Comparison of ENCODE assay signal across 13 cellular contexts in genomic region chr13:39452412-39452811, GRCh38.
DNase-seq lines count a peak whose midpoint lies in the region; ATAC-seq, FAIRE-seq and TF ChIP-seq lines count a peak whose summit lies in the region.
"Had no signal": no experiment of that assay in that cellular context is flagged by ENCODE, and none has a peak within 500 bp of the region (broad histone marks: within the 10 kb centered on the region; RNA-seq: fewer than 3 reads in every experiment).

No MANE protein-coding gene starts in this region.

- H3K4me1 Mint-ChIP-seq in CD14-positive monocyte, result peaks cover 29% of the 10 kb centered on the region
- peaks cover 52% of the 10 kb centered on the region for H3K4me1 Mint-ChIP-seq in neural progenitor cell

- no peak for FAIRE-seq in GM19239 (lab: Jason Lieb, UNC)

- H3K4me1 ChIP-seq in OCI-LY7 (ENCODE audit: insufficient read depth, low read length, poor library complexity, severe bottlenecking), result peaks cover 25% of the 10 kb centered on the region
- peaks cover 13 to 51% (median 22%) of the 10 kb centered on the region in 3 donors for H3K4me1 ChIP-seq in gastroesophageal sphincter
- H3K4me1 ChIP-seq in neural progenitor cell, result peaks cover 31% of the 10 kb centered on the region

- H3K4me3 Mint-ChIP-seq in CD14-positive monocyte (peak overlapping the region; percentile 18 to 71), neural progenitor cell (peak overlapping the region; percentile 16)
- H3K4me3 Mint-ChIP-seq: CD8-positive, alpha-beta T cell; nephron progenitor cell had no signal

- intact Hi-C loops in CD14-positive monocyte (cut with micrococcal nuclease) (no loop called here), OCI-LY7 (cut with micrococcal nuclease; ENCODE audit: unreplicated experiment) (no loop called here)

- CTCF ChIA-PET in OCI-LY7 (lab: Charles Lee; ENCODE audit: unreplicated experiment), result no interaction called here

- no peak overlapping the region for H3K9ac ChIP-seq in neural progenitor cell

- H3K27me3 Mint-ChIP-seq in CD14-positive monocyte (ENCODE audit: low read depth in 3 of 3), result peaks cover 0 to 3% (median 0%) of the 10 kb centered on the region in 3 donors
- H3K27me3 Mint-ChIP-seq in neural progenitor cell (ENCODE audit: insufficient read depth, low read depth), result no peaks in the 10 kb centered on the region

- no peak for TF ChIP-seq EP300 in gastroesophageal sphincter (IDR thresholded peaks at IDR 0.05)

- no peak for TF ChIP-seq CTCF in CD14-positive monocyte (IDR thresholded peaks at IDR 0.05)
- no peak for TF ChIP-seq CTCF in OCI-LY7 (conservative IDR thresholded peaks at IDR 0.05; ENCODE audit: low read length)
- TF ChIP-seq CTCF in gastroesophageal sphincter (IDR thresholded peaks at IDR 0.05), result no peak
- TF ChIP-seq CTCF in neural progenitor cell (IDR thresholded peaks at IDR 0.05), result no peak

- BruUV-seq in OCI-LY7 (replicated peaks; lab: Mats Ljungman, UMichigan), result no TSS peak

- H3K9me3 Mint-ChIP-seq in CD14-positive monocyte, result peaks cover 0 to 6% (median 0%) of the 10 kb centered on the region in 7 donors
- peaks cover 6% of the 10 kb centered on the region for H3K9me3 Mint-ChIP-seq in neural progenitor cell

- DNase-seq in CD14-positive monocyte (ENCODE audit: low spot score), result no peak
- no peak for DNase-seq in OCI-LY7 (ENCODE audit: low spot score)
- no peak for DNase-seq in neural progenitor cell (ENCODE audit: low spot score)
- DNase-seq in stimulated activated CD4-positive, alpha-beta T cell treated with anti-CD3 and anti-CD28 coated beads, Interleukin-2, amount 100 ng/mL, for 48 hours, result no peak
- DNase-seq in GM19239 (ENCODE audit: insufficient read length, low spot score), result no peak
- DNase-seq: CD8-positive, alpha-beta T cell; effector memory CD4-positive, alpha-beta T cell; nephron progenitor cell; T1000 had no signal

- H3K36me3 Mint-ChIP-seq in CD14-positive monocyte, result no peaks in the 10 kb centered on the region
- peaks cover 5% of the 10 kb centered on the region for H3K36me3 Mint-ChIP-seq in neural progenitor cell
- H3K36me3 Mint-ChIP-seq: CD8-positive, alpha-beta T cell had no signal

- H3K9me3 ChIP-seq in OCI-LY7 (ENCODE audit: low read length) (no peaks in the 10 kb centered on the region), gastroesophageal sphincter (no peaks in the 10 kb centered on the region), neural progenitor cell (ENCODE audit: low read depth) (no peaks in the 10 kb centered on the region)

- peak overlapping the region; percentile 39 for H3K4me2 ChIP-seq in OCI-LY7 (ENCODE audit: low read length)
- H3K4me2 ChIP-seq in neural progenitor cell, result no peak overlapping the region

- ATAC-seq in gastroesophageal sphincter (no peak), HG03521 (IDR thresholded peaks at IDR 0.05; ENCODE audit: unreplicated experiment) (no peak), GM18505 (IDR thresholded peaks at IDR 0.05; ENCODE audit: unreplicated experiment) (no peak)
- ATAC-seq: CD8-positive, alpha-beta T cell; Panc1 had no signal

- H3K9me2 ChIP-seq in OCI-LY7 (ENCODE audit: insufficient read depth, low read length), result no peaks in the 10 kb centered on the region

- no peaks in the 10 kb centered on the region for H3F3A ChIP-seq in neural progenitor cell (ENCODE audit: low read depth)

- TF ChIP-seq POLR2A in gastroesophageal sphincter (IDR thresholded peaks at IDR 0.05) (no peak), GM18505 (IDR thresholded peaks at IDR 0.05; ENCODE audit: borderline replicate concordance, extremely low read depth, insufficient read depth, insufficient read length) (no peak)

- H3K79me2 ChIP-seq in OCI-LY7 (ENCODE audit: insufficient read depth, low read depth, low read length) (no peaks in the 10 kb centered on the region; the same call in 1 of the 2 replicates), neural progenitor cell (ENCODE audit: low read depth) (no peaks in the 10 kb centered on the region)

- H3K27me3 ChIP-seq in gastroesophageal sphincter (no peaks in the 10 kb centered on the region), neural progenitor cell (no peaks in the 10 kb centered on the region)

- no peak overlapping the region for H3K4me3 ChIP-seq in OCI-LY7 (ENCODE audit: low read depth, low read length, poor library complexity, severe bottlenecking)
- no peak overlapping the region for H3K4me3 ChIP-seq in gastroesophageal sphincter
- H3K4me3 ChIP-seq in neural progenitor cell, result no peak overlapping the region

- H3K27ac Mint-ChIP-seq in CD14-positive monocyte, result peak overlapping the region; percentile 74 to 93 (median 89)
- H3K27ac Mint-ChIP-seq in neural progenitor cell, result peak overlapping the region; percentile 67
- H3K27ac Mint-ChIP-seq: CD8-positive, alpha-beta T cell; nephron progenitor cell had no signal

- POLR2A ChIA-PET in OCI-LY7 (lab: Charles Lee), result interaction anchor here (0.6 to 1.5 kb wide), 2 partner anchors 130 to 486 kb away, joined by 3 read pairs; no protein-coding TSS in a partner anchor

- H4K20me1 ChIP-seq in OCI-LY7 (ENCODE audit: insufficient read depth, low read length), result no peaks in the 10 kb centered on the region
- no peaks in the 10 kb centered on the region for H4K20me1 ChIP-seq in neural progenitor cell (ENCODE audit: low read depth)

- H3K36me3 ChIP-seq in OCI-LY7 (ENCODE audit: insufficient read depth, low read length), result no peaks in the 10 kb centered on the region
- no peaks in the 10 kb centered on the region for H3K36me3 ChIP-seq in gastroesophageal sphincter
- no peaks in the 10 kb centered on the region for H3K36me3 ChIP-seq in neural progenitor cell

- H3K27ac ChIP-seq in OCI-LY7 (ENCODE audit: low read depth, low read length, poor library complexity, severe bottlenecking) (peak overlapping the region; percentile 10), gastroesophageal sphincter (peak overlapping the region; percentile 38 to 57 (median 46)), neural progenitor cell (no peak overlapping the region)

- H2AFZ ChIP-seq in OCI-LY7 (ENCODE audit: low read length) (no peak overlapping the region), neural progenitor cell (replicated peaks) (no peak overlapping the region)

- 49 to 65% methylated on average over 3 of the region's 3 CpGs for WGBS in gastroesophageal sphincter (ENCODE audit: low coverage in 1 of 2), 2 donors
